Comparison of ENCODE assay signal across 25 cellular contexts in genomic region chr18:48076461-48076860, GRCh38.
"Had no signal": no experiment of that assay in that cellular context is flagged by ENCODE, and none has a peak within 500 bp of the region (broad histone marks: within the 10 kb centered on the region; RNA-seq: fewer than 3 reads in every experiment).

No MANE protein-coding gene starts in this region.

- H3K36me3 ChIP-seq: heart right ventricle, left ventricle myocardium inferior, neural progenitor cell, neutrophil, right atrium auricular region, right lobe of liver, spleen, tibial nerve had no signal

- H3K4me3 ChIP-seq: heart right ventricle, hepatocyte, left ventricle myocardium inferior, lung, mucosa of descending colon, neural progenitor cell, right atrium auricular region, right lobe of liver, spleen, tibial nerve had no signal

- H3K27me3 ChIP-seq: heart right ventricle, hepatocyte, neural progenitor cell, right atrium auricular region, right lobe of liver, spleen, tibial nerve had no signal

- ATAC-seq: heart right ventricle; naive thymus-derived CD4-positive, alpha-beta T cell; right lobe of liver; stimulated activated effector memory CD8-positive, alpha-beta T cell treated with anti-CD3 and anti-CD28 coated beads, Interleukin-12 subunit alpha, Interleukin-12 subunit beta, amount 100 ng/mL, for 72 hours had no signal

- H3K27ac Mint-ChIP-seq: naive thymus-derived CD4-positive, alpha-beta T cell; nephron progenitor cell; neural progenitor cell; progenitor cell of endocrine pancreas; stimulated activated effector memory CD8-positive, alpha-beta T cell treated with anti-CD3 and anti-CD28 coated beads, Interleukin-12 subunit alpha, Interleukin-12 subunit beta, amount 100 ng/mL, for 72 hours; stimulated activated naive CD8-positive, alpha-beta T cell treated with anti-CD3 and anti-CD28 coated beads, Interleukin-15, Interleukin-2, amounts not matched to agents 100 ng/mL and 50 ng/mL, for 24 hours; type B pancreatic cell had no signal

- H3K36me3 Mint-ChIP-seq: naive thymus-derived CD4-positive, alpha-beta T cell; neural progenitor cell; stimulated activated effector memory CD8-positive, alpha-beta T cell treated with anti-CD3 and anti-CD28 coated beads, Interleukin-12 subunit alpha, Interleukin-12 subunit beta, amount 100 ng/mL, for 72 hours; type B pancreatic cell had no signal

- H3K4me1 ChIP-seq: parathyroid adenoma, right lobe of liver had no signal

- DNase-seq: heart right ventricle; islet precursor cell; left ventricle myocardium inferior; mesendoderm; midbrain; mucosa of descending colon; naive thymus-derived CD4-positive, alpha-beta T cell; nephron progenitor cell; occipital lobe; right lobe of liver; small intestine; spleen; stimulated activated CD4-positive, alpha-beta T cell treated with anti-CD3 and anti-CD28 coated beads, Interleukin-4, amount 100 ng/mL, for 24 hours; stimulated activated naive CD4-positive, alpha-beta T cell had no signal

- H3K4me1 Mint-ChIP-seq: naive thymus-derived CD4-positive, alpha-beta T cell; stimulated activated effector memory CD8-positive, alpha-beta T cell treated with anti-CD3 and anti-CD28 coated beads, Interleukin-12 subunit alpha, Interleukin-12 subunit beta, amount 100 ng/mL, for 72 hours had no signal

- H3K27ac ChIP-seq: heart right ventricle, hepatocyte, left ventricle myocardium inferior, neural progenitor cell, neutrophil, parathyroid adenoma, right atrium auricular region, right lobe of liver, tibial nerve had no signal

- H3K9me3 ChIP-seq: heart right ventricle, left ventricle myocardium inferior, mucosa of descending colon, neutrophil, right atrium auricular region, right lobe of liver, spleen, tibial nerve had no signal

- H3K9me3 Mint-ChIP-seq: naive thymus-derived CD4-positive, alpha-beta T cell; nephron progenitor cell; neural progenitor cell; stimulated activated effector memory CD8-positive, alpha-beta T cell treated with anti-CD3 and anti-CD28 coated beads, Interleukin-12 subunit alpha, Interleukin-12 subunit beta, amount 100 ng/mL, for 72 hours; stimulated activated naive CD8-positive, alpha-beta T cell treated with anti-CD3 and anti-CD28 coated beads, Interleukin-15, Interleukin-2, amounts not matched to agents 100 ng/mL and 50 ng/mL, for 24 hours; type B pancreatic cell had no signal

- H3K4me3 Mint-ChIP-seq: naive thymus-derived CD4-positive, alpha-beta T cell; nephron progenitor cell; stimulated activated effector memory CD8-positive, alpha-beta T cell treated with anti-CD3 and anti-CD28 coated beads, Interleukin-12 subunit alpha, Interleukin-12 subunit beta, amount 100 ng/mL, for 72 hours; stimulated activated naive CD8-positive, alpha-beta T cell treated with anti-CD3 and anti-CD28 coated beads, Interleukin-15, Interleukin-2, amounts not matched to agents 100 ng/mL and 50 ng/mL, for 24 hours; type B pancreatic cell had no signal

- H3K27me3 Mint-ChIP-seq: stimulated activated naive CD8-positive, alpha-beta T cell treated with anti-CD3 and anti-CD28 coated beads, Interleukin-15, Interleukin-2, amounts not matched to agents 100 ng/mL and 50 ng/mL, for 24 hours; type B pancreatic cell had no signal
